8 cellular contexts compared by ENCODE assay signal in the genomic region with DNA sequence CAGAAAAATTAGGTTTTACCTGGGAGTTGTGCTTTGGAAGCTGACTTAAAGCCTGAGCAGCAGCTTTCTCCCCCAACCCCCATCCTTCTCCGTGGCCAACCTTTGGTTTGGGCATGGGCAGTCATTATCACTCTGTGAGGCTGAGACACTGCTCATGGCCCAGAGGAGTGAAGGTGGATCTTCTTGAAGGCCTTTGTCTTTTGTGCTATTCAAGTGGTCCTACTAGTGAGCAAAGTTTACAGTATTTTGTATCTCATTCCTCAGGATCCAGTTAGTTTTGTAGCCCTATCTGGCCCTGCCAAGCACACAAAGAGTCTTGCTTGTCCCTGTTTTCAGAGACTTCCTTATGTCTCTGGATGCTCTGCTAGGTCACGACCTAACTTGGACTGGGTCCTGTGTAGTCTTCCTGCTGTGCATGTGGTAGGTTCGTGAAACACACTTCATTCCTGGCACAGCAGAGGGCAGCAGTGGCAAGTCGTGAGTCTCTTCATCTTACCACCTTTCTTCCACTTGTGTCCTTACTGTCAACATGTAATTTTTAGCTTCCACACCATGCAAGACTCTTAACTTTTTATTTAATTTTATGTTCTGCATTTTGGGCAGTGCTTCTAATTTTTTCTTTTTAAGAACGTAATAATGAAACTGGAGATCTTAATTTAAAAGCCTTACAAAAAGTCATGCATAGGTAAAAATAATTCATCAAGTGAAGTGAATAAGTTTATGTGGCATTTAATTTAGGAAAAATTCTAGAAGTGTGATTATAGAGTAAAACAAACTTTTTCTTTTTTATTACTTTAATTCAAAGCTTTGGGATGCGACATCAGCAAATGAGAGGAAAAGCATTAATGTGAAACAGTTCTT. TPM values are rescaled to one million over a fixed set of nuclear protein-coding genes. Genes with fewer than 3 reads are reported as not detected.
DNase-seq lines count a peak whose midpoint lies in the region; ATAC-seq, FAIRE-seq and TF ChIP-seq lines count a peak whose summit lies in the region.

No MANE protein-coding gene starts in this region.

- no peak overlapping the region for H3K4me2 ChIP-seq in A549

- POLR2A ChIA-PET in A549 (lab: Yijun Ruan, JAX): interaction anchor here (0.6 kb wide), 1 partner anchor 300 kb away, joined by 3 read pairs; no protein-coding TSS in a partner anchor

- TF ChIP-seq RAD21 in A549 (conservative IDR thresholded peaks at IDR 0.05 in 1 of 2, IDR thresholded peaks at IDR 0.05 in 1 of 2): peak; percentile 85 to 92

- H3K9me3 Mint-ChIP-seq in T-helper 1 cell treated with Interleukin-12 subunit alpha and Interleukin-12 subunit beta and Interleukin-4 antibody, amounts not matched to agents 30 μg/mL and 1 μg/mL, for 36 hours: no peaks in the 10 kb centered on the region

- H3K4me1 Mint-ChIP-seq in T-helper 1 cell treated with Interleukin-12 subunit alpha and Interleukin-12 subunit beta and Interleukin-4 antibody, amounts not matched to agents 30 μg/mL and 1 μg/mL, for 36 hours (ENCODE audit: low read depth): peaks cover 8% of the 10 kb centered on the region

- TF ChIP-seq POLR2A in A549 (IDR thresholded peaks at IDR 0.05; ENCODE audit: low read length): no peak
- TF ChIP-seq POLR2A in breast epithelium (IDR thresholded peaks at IDR 0.05): no peak

- peak; percentile 66 to 84 for DNase-seq in A549 (ENCODE audit: low read depth in 1 of 2, low spot score in 1 of 2)
- peak; percentile 74 for DNase-seq in NAMALWA (ENCODE audit: low spot score)
- DNase-seq in breast epithelium (ENCODE audit: low spot score in 2 of 2): peak in 1 of 2 donors; percentile 30
- DNase-seq in kidney glomerular epithelial cell (lab: John Stamatoyannopoulos, UW): peak; percentile 61
- DNase-seq in stimulated activated CD8-positive, alpha-beta memory T cell treated with anti-CD3 and anti-CD28 coated beads, Interleukin-4, amount 100 ng/mL, for 24 hours (ENCODE audit: low read depth): peak; percentile 17

- CTCF ChIA-PET in A549 (lab: Yijun Ruan, JAX): interaction anchor here (0.6 to 3.0 kb wide), 45 partner anchors 9 to 1956 kb away, joined by 3 to 42 read pairs (median 4); a partner anchor contains a TSS

- no peak overlapping the region for H3K4me3 ChIP-seq in A549
- H3K4me3 ChIP-seq in breast epithelium: no peak overlapping the region

- H3K36me3 ChIP-seq in breast epithelium: no peaks in the 10 kb centered on the region

- H3K4me3 Mint-ChIP-seq in T-helper 1 cell treated with Interleukin-12 subunit alpha and Interleukin-12 subunit beta and Interleukin-4 antibody, amounts not matched to agents 30 μg/mL and 1 μg/mL, for 36 hours: no peak overlapping the region

- TF ChIP-seq CTCF in A549 (IDR thresholded peaks at IDR 0.05): peak; percentile 80
- TF ChIP-seq CTCF in GM12874 (IDR thresholded peaks at IDR 0.05; ENCODE audit: insufficient read depth, low read depth, low read length): peak; percentile 67
- peak in 2 of 3 donors; percentile 31 to 46 for TF ChIP-seq CTCF in breast epithelium (IDR thresholded peaks at IDR 0.05)

- FAIRE-seq in A549 (lab: Jason Lieb, UNC): peak; percentile 98

- H3K36me3 Mint-ChIP-seq in T-helper 1 cell treated with Interleukin-12 subunit alpha and Interleukin-12 subunit beta and Interleukin-4 antibody, amounts not matched to agents 30 μg/mL and 1 μg/mL, for 36 hours (ENCODE audit: low read depth): peaks cover 32% of the 10 kb centered on the region

- H3K4me1 ChIP-seq in A549 (no peaks in the 10 kb centered on the region), breast epithelium (no peaks in the 10 kb centered on the region)

- H3K27me3 ChIP-seq in breast epithelium: no peaks in the 10 kb centered on the region

- WGBS in A549 (ENCODE audit: missing lambda C conversion rate): 29% methylated on average over 6 of the region's 6 CpGs

- intact Hi-C loops in breast epithelium (cut with DNase I; ENCODE audit: low total_unique reads): no loop called here

- H3K27ac ChIP-seq in A549 (no peak overlapping the region), breast epithelium (no peak overlapping the region)

- no peaks in the 10 kb centered on the region for H3K27me3 Mint-ChIP-seq in T-helper 1 cell treated with Interleukin-12 subunit alpha and Interleukin-12 subunit beta and Interleukin-4 antibody, amounts not matched to agents 30 μg/mL and 1 μg/mL, for 36 hours (ENCODE audit: low read depth)

- TF ChIP-seq EP300 in A549 (IDR thresholded peaks at IDR 0.05): no peak

- ATAC-seq in A549 (peak; percentile 99 to 100), HG02588 (IDR thresholded peaks at IDR 0.05; ENCODE audit: unreplicated experiment) (peak; percentile 95)

- H3K9me3 ChIP-seq in A549 (no peaks in the 10 kb centered on the region), breast epithelium (no peaks in the 10 kb centered on the region)

- peak overlapping the region; percentile 8 for H3K27ac Mint-ChIP-seq in T-helper 1 cell treated with Interleukin-12 subunit alpha and Interleukin-12 subunit beta and Interleukin-4 antibody, amounts not matched to agents 30 μg/mL and 1 μg/mL, for 36 hours

TF ChIP-seq in A549, 52 proteins besides CTCF, POLR2A, EP300 and RAD21:
- TF ChIP-seq SMC3 (IDR thresholded peaks at IDR 0.05) (peak; percentile 91), ZFP36 (IDR thresholded peaks at IDR 0.05; ENCODE audit: borderline replicate concordance, partially characterized antibody) (no peak)

RNA-seq across cellular contexts. Expression of a gene that starts 53.7 kb away (rescaled TPM):
- polyA plus RNA-seq in A549 (2011; rRNA removed): 12.9 and 15.7 TPM in 2 replicates
- 3.8 and 5.2 TPM in 2 replicates for polyA plus RNA-seq in A549 (2012; cell fraction: cytosol; rRNA removed)
- 4.7 and 7.2 TPM in 2 replicates for polyA plus RNA-seq in A549 (2012; cell fraction: nucleus; rRNA removed)
- polyA plus RNA-seq in A549 (2017; fragmentation: RNase III; extraction: RNeasy Plus Mini Kit Qiagen cat#74134 plus additional on column Dnase treatment): 12.4 to 13.2 TPM (median 13.0 TPM) in 3 replicates
- polyA minus RNA-seq in A549 (2011; rRNA and poly(A)+ RNA removed): 8.3 and 10.2 TPM in 2 replicates
- total RNA-seq in breast epithelium: 10 to 100 TPM; 10.1 to 18.1 (median 16.4) TPM

RNA-seq across cellular contexts. Expression of a gene that starts 54.2 kb away (rescaled TPM):
- 41.1 and 67.6 TPM in 2 replicates for polyA plus RNA-seq in A549 (2011; rRNA removed)
- 16.1 and 16.6 TPM in 2 replicates for polyA plus RNA-seq in A549 (2012; cell fraction: cytosol; rRNA removed)
- polyA plus RNA-seq in A549 (2012; cell fraction: nucleus; rRNA removed): 9.6 and 11.5 TPM in 2 replicates
- 58.7 to 59.3 TPM (median 59.1 TPM) in 3 replicates for polyA plus RNA-seq in A549 (2017; fragmentation: RNase III; extraction: RNeasy Plus Mini Kit Qiagen cat#74134 plus additional on column Dnase treatment)
- polyA minus RNA-seq in A549 (2011; rRNA and poly(A)+ RNA removed): 3.9 and 4.0 TPM in 2 replicates
- 10 to 100 TPM; 10.7 to 19.7 (median 12.3) TPM for total RNA-seq in breast epithelium
